In genomic region chr6:101543796-101544195, GRCh38 we compare ENCODE assay signal across 15 cellular contexts.
"Had no signal": no experiment of that assay in that cellular context is flagged by ENCODE, and none has a peak within 500 bp of the region (broad histone marks: within the 10 kb centered on the region; RNA-seq: fewer than 3 reads in every experiment).

No MANE protein-coding gene starts in this region.

- ATAC-seq: activated CD8-positive, alpha-beta T cell treated with anti-CD3 and anti-CD28 coated beads for 36 hours; activated naive CD4-positive, alpha-beta T cell treated with anti-CD3 and anti-CD28 coated beads, Interleukin-2, amount 50 U/mL, for 72 hours; activated T-helper 17 cell treated with anti-CD3 and anti-CD28 coated beads, Interleukin-2, amount 50 U/mL, for 72 hours; natural killer cell treated with Interleukin-12 subunit alpha and Interleukin-12 subunit beta and Interleukin-15 and Interleukin-18, amount 100 ng/mL, for 72 hours; psoas muscle; stimulated activated naive CD8-positive, alpha-beta T cell treated with anti-CD3 and anti-CD28 coated beads, Interleukin-15, Interleukin-2, amounts not matched to agents 100 U/mL and 50 U/mL, for 24 hours had no signal

- DNase-seq: activated CD4-positive, alpha-beta T cell treated with anti-CD3 and anti-CD28 coated beads, Interleukin-2, amount 10 ng/mL, durations not matched to agents 7 days and 5 days; activated CD4-positive, CD25-positive, alpha-beta regulatory T cell treated with anti-CD3 and anti-CD28 coated beads, Interleukin-2, amount 50 U/mL, for 72 hours; activated CD8-positive, alpha-beta T cell treated with anti-CD3 and anti-CD28 coated beads for 36 hours; aorta; effector memory CD4-positive, alpha-beta T cell; kidney glomerular epithelial cell; left ventricle myocardium inferior; ovary; psoas muscle; stimulated activated CD4-positive, alpha-beta T cell treated with anti-CD3 and anti-CD28 coated beads, Interleukin-4, amount 100 ng/mL, for 4 hours; stimulated activated naive CD8-positive, alpha-beta T cell treated with anti-CD3 and anti-CD28 coated beads, Interleukin-15, Interleukin-2, amounts not matched to agents 100 U/mL and 50 U/mL, for 24 hours; upper lobe of left lung had no signal
